Comparison of ENCODE assay signal across 2 cellular contexts in the genomic region with DNA sequence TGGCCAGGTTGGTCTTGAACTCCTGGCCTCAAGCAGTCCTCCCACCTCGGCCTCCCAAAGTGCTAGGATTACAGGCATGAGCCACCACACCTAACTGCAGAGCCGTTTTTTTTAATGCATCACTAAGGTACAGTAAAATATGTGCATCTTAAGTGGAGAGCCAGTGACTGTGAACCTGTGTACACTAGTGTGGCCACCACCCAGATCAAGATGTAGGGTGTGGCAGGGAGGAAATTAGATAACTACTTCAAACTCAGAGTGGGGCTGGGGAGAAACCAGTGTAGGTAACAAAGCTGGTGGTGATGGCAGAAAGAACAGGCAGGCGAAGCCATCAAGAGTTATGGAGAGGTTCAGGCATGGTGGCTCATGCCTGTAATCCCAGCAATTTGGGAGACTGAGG.
TF ChIP-seq lines count a peak whose summit lies in the region.

No MANE protein-coding gene starts in this region.

TF ChIP-seq in HEK293, 187 proteins besides CTCF, POLR2A, EP300 and RAD21:
- TF ChIP-seq, protein P1, sequence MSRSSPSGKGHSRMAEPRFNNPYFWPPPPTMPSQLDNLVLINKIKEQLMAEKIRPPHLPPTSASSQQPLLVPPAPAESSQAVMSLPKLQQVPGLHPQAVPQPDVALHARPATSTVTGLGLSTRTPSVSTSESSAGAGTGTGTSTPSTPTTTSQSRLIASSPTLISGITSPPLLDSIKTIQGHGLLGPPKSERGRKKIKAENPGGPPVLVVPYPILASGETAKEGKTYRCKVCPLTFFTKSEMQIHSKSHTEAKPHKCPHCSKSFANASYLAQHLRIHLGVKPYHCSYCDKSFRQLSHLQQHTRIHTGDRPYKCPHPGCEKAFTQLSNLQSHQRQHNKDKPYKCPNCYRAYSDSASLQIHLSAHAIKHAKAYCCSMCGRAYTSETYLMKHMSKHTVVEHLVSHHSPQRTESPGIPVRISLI (tag by site-specific recombination; IDR thresholded peaks at IDR 0.05) = no peak
- TF ChIP-seq KLF1 (tag by site-specific recombination; IDR thresholded peaks at IDR 0.05) = peak; percentile 33; the same call in 1 of the 2 replicates

TF ChIP-seq in K562, 482 proteins besides CTCF, POLR2A, EP300 and RAD21:
- 0 out of 4 replicates have a peak, but pooled peaks of 1 of the 2 experiments have one; percentile 57 for TF ChIP-seq SRF (CRISPR knock-in tag; IDR thresholded peaks at IDR 0.05)
- TF ChIP-seq, protein P2, sequence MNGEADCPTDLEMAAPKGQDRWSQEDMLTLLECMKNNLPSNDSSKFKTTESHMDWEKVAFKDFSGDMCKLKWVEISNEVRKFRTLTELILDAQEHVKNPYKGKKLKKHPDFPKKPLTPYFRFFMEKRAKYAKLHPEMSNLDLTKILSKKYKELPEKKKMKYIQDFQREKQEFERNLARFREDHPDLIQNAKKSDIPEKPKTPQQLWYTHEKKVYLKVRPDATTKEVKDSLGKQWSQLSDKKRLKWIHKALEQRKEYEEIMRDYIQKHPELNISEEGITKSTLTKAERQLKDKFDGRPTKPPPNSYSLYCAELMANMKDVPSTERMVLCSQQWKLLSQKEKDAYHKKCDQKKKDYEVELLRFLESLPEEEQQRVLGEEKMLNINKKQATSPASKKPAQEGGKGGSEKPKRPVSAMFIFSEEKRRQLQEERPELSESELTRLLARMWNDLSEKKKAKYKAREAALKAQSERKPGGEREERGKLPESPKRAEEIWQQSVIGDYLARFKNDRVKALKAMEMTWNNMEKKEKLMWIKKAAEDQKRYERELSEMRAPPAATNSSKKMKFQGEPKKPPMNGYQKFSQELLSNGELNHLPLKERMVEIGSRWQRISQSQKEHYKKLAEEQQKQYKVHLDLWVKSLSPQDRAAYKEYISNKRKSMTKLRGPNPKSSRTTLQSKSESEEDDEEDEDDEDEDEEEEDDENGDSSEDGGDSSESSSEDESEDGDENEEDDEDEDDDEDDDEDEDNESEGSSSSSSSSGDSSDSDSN (IDR thresholded peaks at IDR 0.05; ENCODE audit: borderline replicate concordance in 1 of 2, low read depth in 2 of 2, low read length in 2 of 2) = no peak
- no peak for TF ChIP-seq ZFX (CRISPR knock-in tag; IDR thresholded peaks at IDR 0.05)
- 0 out of 2 replicates have a peak, but pooled peaks have one; percentile 6 for TF ChIP-seq ERF (CRISPR knock-in tag; IDR thresholded peaks at IDR 0.05)
- no peak for TF ChIP-seq PCBP1 (IDR thresholded peaks at IDR 0.05; ENCODE audit: low read depth, low read length, poor library complexity, severe bottlenecking)
- TF ChIP-seq CBFA2T3 (IDR thresholded peaks at IDR 0.05) = no peak
- TF ChIP-seq HMG20A (CRISPR knock-in tag; conservative IDR thresholded peaks at IDR 0.05) = no peak
- peak; percentile 4 for TF ChIP-seq HNRNPLL (IDR thresholded peaks at IDR 0.05; ENCODE audit: low read depth, low read length, poor library complexity, severe bottlenecking)
- TF ChIP-seq, protein P3, sequence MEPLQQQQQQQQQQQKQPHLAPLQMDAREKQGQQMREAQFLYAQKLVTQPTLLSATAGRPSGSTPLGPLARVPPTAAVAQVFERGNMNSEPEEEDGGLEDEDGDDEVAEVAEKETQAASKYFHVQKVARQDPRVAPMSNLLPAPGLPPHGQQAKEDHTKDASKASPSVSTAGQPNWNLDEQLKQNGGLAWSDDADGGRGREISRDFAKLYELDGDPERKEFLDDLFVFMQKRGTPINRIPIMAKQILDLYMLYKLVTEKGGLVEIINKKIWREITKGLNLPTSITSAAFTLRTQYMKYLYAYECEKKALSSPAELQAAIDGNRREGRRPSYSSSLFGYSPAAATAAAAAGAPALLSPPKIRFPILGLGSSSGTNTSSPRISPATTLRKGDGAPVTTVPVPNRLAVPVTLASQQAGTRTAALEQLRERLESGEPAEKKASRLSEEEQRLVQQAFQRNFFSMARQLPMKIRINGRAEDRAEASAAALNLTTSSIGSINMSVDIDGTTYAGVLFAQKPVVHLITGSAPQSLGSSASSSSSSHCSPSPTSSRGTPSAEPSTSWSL (CRISPR knock-in tag; IDR thresholded peaks at IDR 0.05; ENCODE audit: borderline replicate concordance) = 0 out of 2 replicates have a peak, but pooled peaks have one; percentile 28
TF ChIP-seq in K562: peak in this region for 4.
